In genomic region chr1:188949701-188950100, GRCh38 we compare ENCODE assay signal across 20 cellular contexts.
"Had no signal": no experiment of that assay in that cellular context is flagged by ENCODE, and none has a peak within 500 bp of the region (broad histone marks: within the 10 kb centered on the region; RNA-seq: fewer than 3 reads in every experiment).

No MANE protein-coding gene starts in this region.

- H3K27me3 Mint-ChIP-seq: activated naive CD4-positive, alpha-beta T cell treated with anti-CD3 and anti-CD28 coated beads, Interleukin-2, amount 50 U/mL, for 24 hours; naive thymus-derived CD8-positive, alpha-beta T cell; stimulated activated naive CD8-positive, alpha-beta T cell treated with anti-CD3 and anti-CD28 coated beads, Interleukin-15, amount 100 ng/mL, for 72 hours had no signal

- ATAC-seq: activated T-cell treated with anti-CD3 and anti-CD28 coated beads, Interleukin-2, amount 50 U/mL, for 72 hours; naive thymus-derived CD8-positive, alpha-beta T cell; stimulated activated naive CD8-positive, alpha-beta T cell treated with anti-CD3 and anti-CD28 coated beads, Interleukin-15, amount 100 ng/mL, for 72 hours had no signal

- H3K4me3 Mint-ChIP-seq: activated naive CD4-positive, alpha-beta T cell treated with anti-CD3 and anti-CD28 coated beads, Interleukin-2, amount 50 U/mL, for 24 hours; activated T-cell treated with anti-CD3 and anti-CD28 coated beads, Interleukin-2, amount 50 U/mL, for 72 hours; naive thymus-derived CD8-positive, alpha-beta T cell; stimulated activated naive CD8-positive, alpha-beta T cell treated with anti-CD3 and anti-CD28 coated beads, Interleukin-15, amount 100 ng/mL, for 72 hours had no signal

- DNase-seq: activated CD4-positive, alpha-beta T cell treated with anti-CD3 and anti-CD28 coated beads for 1 hour; activated CD8-positive, alpha-beta memory T cell treated with anti-CD3 and anti-CD28 coated beads for 24 hours; activated CD8-positive, alpha-beta memory T cell treated with anti-CD3 and anti-CD28 coated beads, Interleukin-2, amount 50 U/mL, for 48 hours; activated effector memory CD4-positive, alpha-beta T cell treated with anti-CD3 and anti-CD28 coated beads, Interleukin-2, amount 50 U/mL, for 16 hours; activated T-cell treated with anti-CD3 and anti-CD28 coated beads, Interleukin-2, amount 50 U/mL, for 72 hours; adrenal gland; dorsolateral prefrontal cortex; left ventricle myocardium inferior; naive thymus-derived CD8-positive, alpha-beta T cell; stimulated activated CD4-positive, alpha-beta T cell treated with anti-CD3 and anti-CD28 coated beads, Interleukin-2, amount 100 ng/mL, for 48 hours; stimulated activated naive CD8-positive, alpha-beta T cell treated with anti-CD3 and anti-CD28 coated beads, Interleukin-15, amount 100 ng/mL, for 72 hours; T1000; transverse colon; WERI-Rb-1 had no signal

- H3K27ac Mint-ChIP-seq: activated naive CD4-positive, alpha-beta T cell treated with anti-CD3 and anti-CD28 coated beads, Interleukin-2, amount 50 U/mL, for 24 hours; activated T-cell treated with anti-CD3 and anti-CD28 coated beads, Interleukin-2, amount 50 U/mL, for 72 hours; naive thymus-derived CD8-positive, alpha-beta T cell; stimulated activated naive CD8-positive, alpha-beta T cell treated with anti-CD3 and anti-CD28 coated beads, Interleukin-15, amount 100 ng/mL, for 72 hours had no signal

- H3K36me3 Mint-ChIP-seq: activated naive CD4-positive, alpha-beta T cell treated with anti-CD3 and anti-CD28 coated beads, Interleukin-2, amount 50 U/mL, for 24 hours; naive thymus-derived CD8-positive, alpha-beta T cell had no signal

- H3K4me1 Mint-ChIP-seq: activated naive CD4-positive, alpha-beta T cell treated with anti-CD3 and anti-CD28 coated beads, Interleukin-2, amount 50 U/mL, for 24 hours; naive thymus-derived CD8-positive, alpha-beta T cell; stimulated activated naive CD8-positive, alpha-beta T cell treated with anti-CD3 and anti-CD28 coated beads, Interleukin-15, amount 100 ng/mL, for 72 hours had no signal

- H3K4me3 ChIP-seq: adrenal gland, cardiac muscle cell, dorsolateral prefrontal cortex, left ventricle myocardium inferior, prostate gland, right atrium auricular region, suprapubic skin, transverse colon, vagina had no signal
